In genomic region chr3:195859061-195859845, GRCh38 we compare ENCODE assay signal across 1 cellular context.
TF ChIP-seq lines count a peak whose summit lies in the region.

No MANE protein-coding gene starts in this region.

TF ChIP-seq in K562, 482 proteins besides CTCF, POLR2A, EP300 and RAD21 (continued from another document and continues in another):
- TF ChIP-seq ZNF407 (IDR thresholded peaks at IDR 0.05; ENCODE audit: low read depth): no peak
- TF ChIP-seq ZNF212 (CRISPR knock-in tag; IDR thresholded peaks at IDR 0.05): no peak
- TF ChIP-seq FOXP1 (CRISPR knock-in tag; IDR thresholded peaks at IDR 0.05): no peak
- no peak for TF ChIP-seq SMAD4 (CRISPR knock-in tag; conservative IDR thresholded peaks at IDR 0.05)
- peak; percentile 47; the same call in 1 of the 2 replicates for TF ChIP-seq DEAF1 (CRISPR knock-in tag; IDR thresholded peaks at IDR 0.05)
- TF ChIP-seq ZNF644 (tag; IDR thresholded peaks at IDR 0.05; ENCODE audit: low read depth): no peak
- TF ChIP-seq TAL1 (IDR thresholded peaks at IDR 0.05): peak; percentile 20; the same call in 1 of the 2 replicates
- no peak for TF ChIP-seq ZNF764 (CRISPR knock-in tag; IDR thresholded peaks at IDR 0.05; ENCODE audit: low read depth)
- TF ChIP-seq ZNF174 (CRISPR knock-in tag; IDR thresholded peaks at IDR 0.05): no peak
- TF ChIP-seq CHAMP1 (IDR thresholded peaks at IDR 0.05): no peak
- TF ChIP-seq CUX1 (CRISPR knock-in tag; IDR thresholded peaks at IDR 0.05): no peak
- TF ChIP-seq ZBTB33 (CRISPR knock-in tag; IDR thresholded peaks at IDR 0.05): no peak
- no peak for TF ChIP-seq KAT2B (IDR thresholded peaks at IDR 0.05; ENCODE audit: low read depth, low read length)
- TF ChIP-seq ZNF592 (IDR thresholded peaks at IDR 0.05): 0 out of 2 replicates have a peak, but pooled peaks have one; percentile 37
- TF ChIP-seq ZMIZ1 (IDR thresholded peaks at IDR 0.05; ENCODE audit: low read depth in 2 of 2, low read length in 2 of 2): no peak
- TF ChIP-seq ZNF436 (CRISPR knock-in tag; IDR thresholded peaks at IDR 0.05): no peak
- TF ChIP-seq ATF4 (CRISPR knock-in tag; IDR thresholded peaks at IDR 0.05): no peak
- no peak for TF ChIP-seq HNRNPL (IDR thresholded peaks at IDR 0.05; ENCODE audit: low read depth, low read length)
- no peak for TF ChIP-seq ERF (CRISPR knock-in tag; IDR thresholded peaks at IDR 0.05)
